ENCODE assay signal across 12 cellular contexts in genomic region chr3:39287859-39288221, GRCh38. TPM values are rescaled to one million over a fixed set of nuclear protein-coding genes. Genes with fewer than 3 reads are reported as not detected.
DNase-seq lines count a peak whose midpoint lies in the region; ATAC-seq, FAIRE-seq and TF ChIP-seq lines count a peak whose summit lies in the region.
"Had no signal": no experiment of that assay in that cellular context is flagged by ENCODE, and none has a peak within 500 bp of the region (broad histone marks: within the 10 kb centered on the region; RNA-seq: fewer than 3 reads in every experiment).

No MANE protein-coding gene starts in this region.

- H2AFZ ChIP-seq in OCI-LY7 (ENCODE audit: low read length): peak overlapping the region; percentile 75; the same call in 1 of the 2 replicates

- intact Hi-C loops in OCI-LY7 (cut with micrococcal nuclease; ENCODE audit: unreplicated experiment): loop anchor here (1.0 to 5.0 kb wide), 8 partner anchors 33 to 201 kb away; no protein-coding TSS in a partner anchor
- intact Hi-C loops in head of caudate nucleus (cut with DNase I): loop anchor here (10.0 kb wide), 1 partner anchor 163 kb away; no protein-coding TSS in a partner anchor
- intact Hi-C loops in heart left ventricle (cut with DNase I): loop anchor here (1.0 to 5.0 kb wide), 15 partner anchors 79 to 187 kb away; partner anchors contain the start of genes XIRP1 (in 3 of the 10), GORASP1 (in 2 of the 10) and TTC21A (in 2 of the 10)

- no peak for TF ChIP-seq CTCF in AG10803 (conservative IDR thresholded peaks at IDR 0.05; ENCODE audit: low read length)
- no peak for TF ChIP-seq CTCF in OCI-LY7 (conservative IDR thresholded peaks at IDR 0.05; ENCODE audit: low read length)
- no peak for TF ChIP-seq CTCF in heart left ventricle (IDR thresholded peaks at IDR 0.05)

- no peak for TF ChIP-seq POLR2A in GM12891 (IDR thresholded peaks at IDR 0.05; ENCODE audit: low read depth, low read length)
- TF ChIP-seq POLR2A in heart left ventricle (IDR thresholded peaks at IDR 0.05): no peak

- H3K27ac Mint-ChIP-seq in immature natural killer cell: peak overlapping the region; percentile 70 to 97 (median 83)
- H3K27ac Mint-ChIP-seq: CD4-positive, alpha-beta T cell had no signal

- H3K4me2 ChIP-seq in OCI-LY7 (ENCODE audit: low read length): peak overlapping the region; percentile 13; the same call in 1 of the 2 replicates

- BruUV-seq in OCI-LY7 (replicated peaks; lab: Mats Ljungman, UMichigan): no TSS peak

- H3K4me1 ChIP-seq in OCI-LY7 (ENCODE audit: insufficient read depth, low read length, poor library complexity, severe bottlenecking) (peaks cover 37% of the 10 kb centered on the region), heart left ventricle (peaks cover 0 to 17% (median 0%) of the 10 kb centered on the region in 12 donors)

- H3K79me2 ChIP-seq in OCI-LY7 (ENCODE audit: insufficient read depth, low read depth, low read length): no peaks in the 10 kb centered on the region

- no peaks in the 10 kb centered on the region for H4K20me1 ChIP-seq in OCI-LY7 (ENCODE audit: insufficient read depth, low read length)

- 75 to 84% (median 82%) methylated on average over 2 of the region's 2 CpGs for WGBS in heart left ventricle, 4 donors

- no peaks in the 10 kb centered on the region for H3K36me3 Mint-ChIP-seq in immature natural killer cell

- H3K4me1 Mint-ChIP-seq in immature natural killer cell: peaks cover 59 to 83% of the 10 kb centered on the region in 2 donors

- no peak overlapping the region for H3K4me3 ChIP-seq in AG10803 (ENCODE audit: low read length)
- H3K4me3 ChIP-seq in OCI-LY7 (ENCODE audit: low read depth, low read length, poor library complexity, severe bottlenecking): no peak overlapping the region
- H3K4me3 ChIP-seq in heart left ventricle: no peak overlapping the region

- CTCF ChIA-PET in OCI-LY7 (lab: Charles Lee; ENCODE audit: unreplicated experiment): interaction anchor here (0.7 to 2.3 kb wide), 23 partner anchors 8 to 287 kb away, joined by 3 to 87 read pairs (median 5); partner anchors contain the start of genes CX3CR1, TTC21A and XIRP1

- POLR2A ChIA-PET in OCI-LY7 (lab: Charles Lee): interaction anchor here (0.8 to 4.1 kb wide), 17 partner anchors 9 to 203 kb away, joined by 3 to 49 read pairs (median 4); partner anchors contain the start of genes GORASP1, TTC21A and XIRP1

- no peaks in the 10 kb centered on the region for H3K27me3 ChIP-seq in heart left ventricle

- H3K4me3 Mint-ChIP-seq in immature natural killer cell: peak overlapping the region in 4 of 5 donors; percentile 38 to 62 (median 43)
- H3K4me3 Mint-ChIP-seq: CD4-positive, alpha-beta T cell had no signal

- H3K27me3 Mint-ChIP-seq in immature natural killer cell (ENCODE audit: low read depth in 3 of 3): peaks cover 0 to 2% (median 2%) of the 10 kb centered on the region in 3 donors
- H3K27me3 Mint-ChIP-seq: CD4-positive, alpha-beta T cell had no signal

- H3K9me3 ChIP-seq in OCI-LY7 (ENCODE audit: low read length) (no peaks in the 10 kb centered on the region), heart left ventricle (no peaks in the 10 kb centered on the region)

- no peaks in the 10 kb centered on the region for H3K9me2 ChIP-seq in OCI-LY7 (ENCODE audit: insufficient read depth, low read length)

- peak; percentile 16 for FAIRE-seq in GM12891 (lab: Jason Lieb, UNC)
- FAIRE-seq: D721Med, RCC 7860 had no signal

- H3K9me3 Mint-ChIP-seq in immature natural killer cell: no peaks in the 10 kb centered on the region
- H3K9me3 Mint-ChIP-seq: CD4-positive, alpha-beta T cell had no signal

- H3K36me3 ChIP-seq in OCI-LY7 (ENCODE audit: insufficient read depth, low read length) (no peaks in the 10 kb centered on the region), heart left ventricle (no peaks in the 10 kb centered on the region)

- no peak overlapping the region for H3K27ac ChIP-seq in OCI-LY7 (ENCODE audit: low read depth, low read length, poor library complexity, severe bottlenecking)
- H3K27ac ChIP-seq in heart left ventricle: no peak overlapping the region
- no peak overlapping the region for H3K27ac ChIP-seq in substantia nigra (ENCODE audit: low read depth, low read length, poor library complexity, severe bottlenecking)

- ATAC-seq in heart left ventricle: no peak

- DNase-seq in AG10803 (ENCODE audit: low read depth) (peak; percentile 49), GM12891 (ENCODE audit: insufficient read length, low spot score) (no peak), OCI-LY7 (ENCODE audit: low spot score) (no peak), immature natural killer cell (no peak), OCI-M1 (lab: John Stamatoyannopoulos, UW) (no peak), head of caudate nucleus (no peak), heart left ventricle (no peak), substantia nigra (lab: John Stamatoyannopoulos, UW) (no peak)

TF ChIP-seq in GM12891, 5 proteins besides CTCF, POLR2A, EP300 and RAD21:
- no peak for TF ChIP-seq POLR2AphosphoS5 (IDR thresholded peaks at IDR 0.05; ENCODE audit: low read depth, low read length)
TF ChIP-seq in GM12891: peak in this region for 0.

RNA-seq across cellular contexts. Expression of gene CX3CR1, which starts 8.0 kb away (rescaled TPM):
- 0.10 TPM for polyA plus RNA-seq in GM12891 (2012; ENCODE audit: low read depth, missing spikeins)
- not detected in 2 replicates for total RNA-seq in OCI-LY7 (2014; rRNA removed; shearing (Covaris generic))
- total RNA-seq in OCI-LY7 (2022) (0.13 TPM in 1 of 2 replicates, not detected in the other), heart left ventricle (10 to 100 TPM in 1 of 9 donors, 1 to 10 TPM in 5, under 1 TPM in 3; 0.20 to 11.4 (median 1.2) TPM)
- polyA plus RNA-seq in immature natural killer cell (1,000 to 10,000 TPM in 1 of 3 donors, 100 to 1,000 TPM in 2; 338 to 1,281 (median 522) TPM), heart left ventricle (under 1 TPM; 0.14 to 0.15 TPM)

RNA-seq across cellular contexts. Expression of gene CCR8, which starts 41.7 kb away (rescaled TPM):
- 4.6 TPM for polyA plus RNA-seq in GM12891 (2012; ENCODE audit: low read depth, missing spikeins)
- total RNA-seq in OCI-LY7 (2014; rRNA removed; shearing (Covaris generic)): not detected in 2 replicates
- total RNA-seq in OCI-LY7 (2022): not detected in 2 replicates
- polyA plus RNA-seq in immature natural killer cell: 1 to 10 TPM in 2 of 3 donors, not detected in 1; 1.1 TPM
- total RNA-seq in heart left ventricle: under 1 TPM in 1 of 9 donors, not detected in 8; 0.29 TPM
- polyA plus RNA-seq in heart left ventricle: not detected
- total RNA-seq: H7 had no signal
